14 cellular contexts compared by ENCODE assay signal in genomic region chr11:110989734-110990133, GRCh38.
A peak's percentile ranks its signal among the peaks of the same experiment; 100 is the strongest.
DNase-seq lines count a peak whose midpoint lies in the region; ATAC-seq and TF ChIP-seq lines count a peak whose summit lies in the region.
"Had no signal": no experiment of that assay in that cellular context is flagged by ENCODE, and none has a peak within 500 bp of the region (broad histone marks: within the 10 kb centered on the region; RNA-seq: fewer than 3 reads in every experiment).

No MANE protein-coding gene starts in this region.

- H3K14ac ChIP-seq in trophoblast cell (ENCODE audit: low read length): no peak overlapping the region

- no peak overlapping the region for H2AK5ac ChIP-seq in trophoblast cell (ENCODE audit: low read length)

- no peak overlapping the region for H4K91ac ChIP-seq in trophoblast cell (ENCODE audit: low read depth, low read length)

- no peaks in the 10 kb centered on the region for H3K79me2 ChIP-seq in trophoblast cell (ENCODE audit: control insufficient read depth, insufficient read depth, low read length, poor library complexity)

- H3K27me3 ChIP-seq in trophoblast cell (ENCODE audit: insufficient read depth, low read length) (no peaks in the 10 kb centered on the region), prostate gland (replicated peaks; ENCODE audit: insufficient read depth) (no peaks in the 10 kb centered on the region)
- H3K27me3 ChIP-seq: cardiac muscle cell had no signal

- no peak overlapping the region for H3K23ac ChIP-seq in trophoblast cell (ENCODE audit: low read length)

- no peaks in the 10 kb centered on the region for H3K9me3 ChIP-seq in trophoblast cell (ENCODE audit: insufficient read depth, low read depth, low read length)
- H3K9me3 ChIP-seq in prostate gland: no peaks in the 10 kb centered on the region
- H3K9me3 ChIP-seq: thoracic aorta had no signal

- no peak overlapping the region for H3K18ac ChIP-seq in trophoblast cell (ENCODE audit: low read length)

- H3K4ac ChIP-seq in trophoblast cell (ENCODE audit: low read depth, low read length): no peak overlapping the region

- no peak for TF ChIP-seq POLR2A in prostate gland (IDR thresholded peaks at IDR 0.05)

- H3K36me3 ChIP-seq in trophoblast cell (ENCODE audit: control insufficient read depth in 1 of 2, insufficient read depth in 2 of 2, low read length in 2 of 2) (no peaks in the 10 kb centered on the region), prostate gland (no peaks in the 10 kb centered on the region)
- H3K36me3 ChIP-seq: cardiac muscle cell, thoracic aorta had no signal

- TF ChIP-seq CTCF in prostate gland (IDR thresholded peaks at IDR 0.05): no peak

- no peak for ATAC-seq in GM19463 (IDR thresholded peaks at IDR 0.05; ENCODE audit: unreplicated experiment)

- no peak overlapping the region for H2AFZ ChIP-seq in trophoblast cell (ENCODE audit: insufficient read depth, low read length, poor library complexity)

- no peak overlapping the region for H2BK120ac ChIP-seq in trophoblast cell (ENCODE audit: insufficient read depth, low read length, poor library complexity)

- H4K8ac ChIP-seq in trophoblast cell (ENCODE audit: low read depth, low read length): no peak overlapping the region

- H2BK5ac ChIP-seq in trophoblast cell (ENCODE audit: low read depth, low read length, poor library complexity): no peak overlapping the region

- DNase-seq in DMS 273 treated with DMSO at 0.1 percent for 48 hours (lab: John Stamatoyannopoulos, UW): peak; percentile 51
- peak; percentile 58 for DNase-seq in NCI-H2171 (lab: John Stamatoyannopoulos, UW)
- peak; percentile 5 for DNase-seq in cerebellar cortex (ENCODE audit: low spot score)
- DNase-seq in trophoblast cell: peak; percentile 46 to 67
- DNase-seq in NCI-H2227 treated with DMSO at 0.1 percent for 48 hours (lab: John Stamatoyannopoulos, UW): no peak
- DNase-seq in prostate gland (ENCODE audit: low spot score): no peak
- DNase-seq in effector CD8-positive, alpha-beta T cell (lab: John Stamatoyannopoulos, UW): no peak
- DNase-seq: activated effector memory CD4-positive, alpha-beta T cell treated with Interleukin-2 at 50 U/mL for 16 hours; COR-L47; NCI-H1417 treated with DMSO at 0.1 percent for 48 hours had no signal

- intact Hi-C loops in prostate gland (cut with DNase I): no loop called here

- no peaks in the 10 kb centered on the region for H3K79me1 ChIP-seq in trophoblast cell (ENCODE audit: low read length)

- no peak overlapping the region for H3K4me2 ChIP-seq in trophoblast cell (ENCODE audit: low read length)

- H2BK12ac ChIP-seq in trophoblast cell (ENCODE audit: low read length): no peak overlapping the region

- H3K4me1 ChIP-seq in trophoblast cell (ENCODE audit: control insufficient read depth in 1 of 2, insufficient read depth in 2 of 2, low read length in 2 of 2) (no peaks in the 10 kb centered on the region), prostate gland (replicated peaks) (no peaks in the 10 kb centered on the region)

- H3K4me3 ChIP-seq in trophoblast cell (ENCODE audit: low read depth, low read length): no peak overlapping the region
- no peak overlapping the region for H3K4me3 ChIP-seq in prostate gland
- H3K4me3 ChIP-seq: cardiac muscle cell, thoracic aorta had no signal

- no peak overlapping the region for H4K12ac ChIP-seq in trophoblast cell (ENCODE audit: low read depth, low read length)

- H3K27ac ChIP-seq in trophoblast cell (ENCODE audit: low read depth, low read length) (no peak overlapping the region), prostate gland (no peak overlapping the region)
- H3K27ac ChIP-seq: cardiac muscle cell, epithelial cell of prostate, thoracic aorta had no signal

- H3K9ac ChIP-seq in trophoblast cell (ENCODE audit: low read length): no peak overlapping the region

Comparison
In these comparisons a context has a peak if more than half of its experiments do, and no peak if none do; other contexts are left out.
1. DNase-seq: peak in DMS 273 treated with DMSO at 0.1 percent for 48 hours (single experiment), NCI-H2171 (single experiment), cerebellar cortex (single experiment) and trophoblast cell (2 of 2); none in NCI-H2227 treated with DMSO at 0.1 percent for 48 hours (single experiment), prostate gland (single experiment) and effector CD8-positive, alpha-beta T cell (single experiment).